ENCODE assay signal across 23 cellular contexts in genomic region chr17:47993031-47993546, GRCh38. TPM values are rescaled to one million over a fixed set of nuclear protein-coding genes. Genes with fewer than 3 reads are reported as not detected.
"Had no signal": no experiment of that assay in that cellular context is flagged by ENCODE, and none has a peak within 500 bp of the region (broad histone marks: within the 10 kb centered on the region; RNA-seq: fewer than 3 reads in every experiment).

No MANE protein-coding gene starts in this region.

- H3K9me3 ChIP-seq: colonic mucosa, gastrocnemius medialis, heart left ventricle, spleen, testis had no signal

- H3K36me3 Mint-ChIP-seq: activated naive CD8-positive, alpha-beta T cell treated with anti-CD3 and anti-CD28 coated beads, Interleukin-2, amount 10 ng/mL, durations not matched to agents 7 days and 5 days; naive thymus-derived CD4-positive, alpha-beta T cell; stimulated activated memory B cell treated with anti-CD40 and anti-IgM and Interleukin-4, amounts not matched to agents 10 μg/mL and 1 μg/mL and 100 μg/mL, for 72 hours; type B pancreatic cell had no signal

- H3K4me3 ChIP-seq: colonic mucosa, gastrocnemius medialis, heart left ventricle, spleen, testis had no signal

- DNase-seq: activated B cell treated with CpG ODN at 0.5 μM for 24 hours; activated CD4-positive, alpha-beta memory T cell treated with anti-CD3 and anti-CD28 coated beads, Interleukin-2, amount 10 ng/mL, durations not matched to agents 7 days and 5 days; activated CD4-positive, alpha-beta T cell treated with anti-CD3 and anti-CD28 coated beads for 48 hours; activated naive CD4-positive, alpha-beta T cell treated with Interleukin-2 at 50 U/mL for 16 hours; activated naive CD8-positive, alpha-beta T cell treated with anti-CD3 and anti-CD28 coated beads, Interleukin-2, amount 10 ng/mL, durations not matched to agents 7 days and 5 days; activated T-cell treated with anti-CD3 and anti-CD28 coated beads, Interleukin-2, amount 50 U/mL, for 1 hour; central memory CD4-positive, alpha-beta T cell; colonic mucosa; gastrocnemius medialis; heart left ventricle; kidney; mesenchymal stem cell; naive thymus-derived CD4-positive, alpha-beta T cell; occipital lobe; retina; spleen; stimulated activated CD4-positive, alpha-beta T cell treated with anti-CD3 and anti-CD28 coated beads, Interleukin-4, amount 100 ng/mL, for 4 hours; testis had no signal

- H3K36me3 ChIP-seq: colonic mucosa, gastrocnemius medialis, heart left ventricle, spleen had no signal

- H3K9me3 Mint-ChIP-seq: activated B cell treated with CpG ODN at 0.5 μM for 24 hours; activated CD4-positive, alpha-beta memory T cell treated with anti-CD3 and anti-CD28 coated beads, Interleukin-2, amount 10 ng/mL, durations not matched to agents 7 days and 5 days; activated naive CD8-positive, alpha-beta T cell treated with anti-CD3 and anti-CD28 coated beads, Interleukin-2, amount 10 ng/mL, durations not matched to agents 7 days and 5 days; activated T-helper 2 cell treated with anti-CD3 and anti-CD28 coated beads, Interferon-gamma antibody, Interleukin-2, Interleukin-4, amounts not matched to agents 10 μg/mL and 5 μg/mL and 100 μg/mL, durations not matched to agents 14 hours and 24 hours and 36 hours; stimulated activated memory B cell treated with anti-CD40 and anti-IgM and Interleukin-4, amounts not matched to agents 10 μg/mL and 1 μg/mL and 100 μg/mL, for 72 hours; type B pancreatic cell had no signal

- H3K4me1 Mint-ChIP-seq: activated B cell treated with CpG ODN at 0.5 μM for 24 hours; stimulated activated memory B cell treated with anti-CD40 and anti-IgM and Interleukin-4, amounts not matched to agents 10 μg/mL and 1 μg/mL and 100 μg/mL, for 72 hours had no signal

- H3K27ac Mint-ChIP-seq: activated B cell treated with CpG ODN at 0.5 μM for 24 hours; activated CD4-positive, alpha-beta memory T cell treated with anti-CD3 and anti-CD28 coated beads, Interleukin-2, amount 10 ng/mL, durations not matched to agents 7 days and 5 days; activated naive CD8-positive, alpha-beta T cell treated with anti-CD3 and anti-CD28 coated beads, Interleukin-2, amount 10 ng/mL, durations not matched to agents 7 days and 5 days; activated T-helper 2 cell treated with anti-CD3 and anti-CD28 coated beads, Interferon-gamma antibody, Interleukin-2, Interleukin-4, amounts not matched to agents 10 μg/mL and 5 μg/mL and 100 μg/mL, durations not matched to agents 14 hours and 24 hours and 36 hours; naive thymus-derived CD4-positive, alpha-beta T cell; stimulated activated memory B cell treated with anti-CD40 and anti-IgM and Interleukin-4, amounts not matched to agents 10 μg/mL and 1 μg/mL and 100 μg/mL, for 72 hours; type B pancreatic cell had no signal

- H3K27me3 ChIP-seq: colonic mucosa, heart left ventricle, testis had no signal

- H3K4me3 Mint-ChIP-seq: activated B cell treated with CpG ODN at 0.5 μM for 24 hours; activated CD4-positive, alpha-beta memory T cell treated with anti-CD3 and anti-CD28 coated beads, Interleukin-2, amount 10 ng/mL, durations not matched to agents 7 days and 5 days; activated naive CD8-positive, alpha-beta T cell treated with anti-CD3 and anti-CD28 coated beads, Interleukin-2, amount 10 ng/mL, durations not matched to agents 7 days and 5 days; naive thymus-derived CD4-positive, alpha-beta T cell; stimulated activated memory B cell treated with anti-CD40 and anti-IgM and Interleukin-4, amounts not matched to agents 10 μg/mL and 1 μg/mL and 100 μg/mL, for 72 hours; type B pancreatic cell had no signal

- H3K27ac ChIP-seq: colonic mucosa, gastrocnemius medialis, heart left ventricle, spleen, testis had no signal

- H3K4me1 ChIP-seq: colonic mucosa, gastrocnemius medialis, testis had no signal

- ATAC-seq: gastrocnemius medialis; naive thymus-derived CD4-positive, alpha-beta T cell; stimulated activated memory B cell treated with anti-CD40 and anti-IgM and Interleukin-4, amounts not matched to agents 10 μg/mL and 1 μg/mL and 100 μg/mL, for 72 hours had no signal

RNA-seq across cellular contexts. Expression of gene PRR15L, which starts 35.4 kb away (rescaled TPM):
- total RNA-seq: activated B cell treated with CpG ODN at 0.5 μM for 24 hours; activated CD4-positive, alpha-beta memory T cell treated with anti-CD3 and anti-CD28 coated beads, Interleukin-2, amount 10 ng/mL, durations not matched to agents 7 days and 5 days; activated naive CD8-positive, alpha-beta T cell treated with anti-CD3 and anti-CD28 coated beads, Interleukin-2, amount 10 ng/mL, durations not matched to agents 7 days and 5 days; activated T-helper 2 cell treated with anti-CD3 and anti-CD28 coated beads, Interferon-gamma antibody, Interleukin-2, Interleukin-4, amounts not matched to agents 10 μg/mL and 5 μg/mL and 100 μg/mL, durations not matched to agents 14 hours and 24 hours and 36 hours; naive thymus-derived CD4-positive, alpha-beta T cell; occipital lobe; posterior vena cava; spleen; T-helper 2 cell treated with Interferon-gamma antibody and Interleukin-4, amounts not matched to agents 100 ng/mL and 5 ng/mL, for 36 hours had no signal
